23 cellular contexts compared by ENCODE assay signal in genomic region chr11:121012091-121012490, GRCh38.
"Had no signal": no experiment of that assay in that cellular context is flagged by ENCODE, and none has a peak within 500 bp of the region (broad histone marks: within the 10 kb centered on the region; RNA-seq: fewer than 3 reads in every experiment).

No MANE protein-coding gene starts in this region.

- DNase-seq: activated CD4-positive, alpha-beta memory T cell treated with anti-CD3 and anti-CD28 coated beads for 36 hours; activated CD4-positive, alpha-beta T cell treated with anti-CD3 and anti-CD28 coated beads for 4 hours; activated naive CD8-positive, alpha-beta T cell treated with anti-CD3 and anti-CD28 coated beads, Interleukin-2, amount 50 U/mL, for 24 hours; activated T-cell treated with anti-CD3 and anti-CD28 coated beads, Interleukin-2, amount 50 U/mL, for 4 hours; cerebellar nuclear complex; dorsolateral prefrontal cortex; effector memory CD4-positive, alpha-beta T cell; foreskin fibroblast; heart left ventricle; hypothalamus; left cardiac atrium; left ventricle myocardium superior; stimulated activated CD4-positive, alpha-beta T cell treated with anti-CD3 and anti-CD28 coated beads, Interleukin-12 subunit alpha, Interleukin-12 subunit beta, amount 100 ng/mL, for 4 hours; stimulated activated CD4-positive, alpha-beta T cell treated with anti-CD3 and anti-CD28 coated beads, Interleukin-4, amount 100 ng/mL, for 1 hour; stimulated activated naive CD8-positive, alpha-beta T cell treated with anti-CD3 and anti-CD28 coated beads, Interleukin-15, Interleukin-2, amounts not matched to agents 100 U/mL and 50 U/mL, for 24 hours had no signal

- H3K4me3 ChIP-seq: cardiac muscle cell, coronary artery, dorsolateral prefrontal cortex, heart left ventricle, skin epidermis, thoracic aorta, vagina had no signal

- FAIRE-seq: islet of Langerhans had no signal

- H3K27me3 ChIP-seq: cardiac muscle cell, dorsolateral prefrontal cortex, heart left ventricle, vagina had no signal

- ATAC-seq: activated naive CD8-positive, alpha-beta T cell treated with anti-CD3 and anti-CD28 coated beads, Interleukin-2, amount 50 U/mL, for 24 hours; activated T-cell treated with anti-CD3 and anti-CD28 coated beads, Interleukin-2, amount 50 U/mL, for 4 hours; heart left ventricle; left cardiac atrium; left ventricle myocardium superior; sciatic nerve; stimulated activated naive CD8-positive, alpha-beta T cell treated with anti-CD3 and anti-CD28 coated beads, Interleukin-15, Interleukin-2, amounts not matched to agents 100 U/mL and 50 U/mL, for 24 hours had no signal

- H3K4me1 ChIP-seq: heart left ventricle, vagina had no signal

- H3K36me3 ChIP-seq: cardiac muscle cell, heart left ventricle, neutrophil, thoracic aorta, vagina had no signal

- H3K9me3 ChIP-seq: neutrophil, thoracic aorta, vagina had no signal

- H3K27ac ChIP-seq: cardiac muscle cell, coronary artery, dorsolateral prefrontal cortex, heart left ventricle, neutrophil, skin epidermis, thoracic aorta, vagina had no signal
